In genomic region chr11:132728026-132728425, GRCh38 we compare ENCODE assay signal across 14 cellular contexts.
"Had no signal": no experiment of that assay in that cellular context is flagged by ENCODE, and none has a peak within 500 bp of the region (broad histone marks: within the 10 kb centered on the region; RNA-seq: fewer than 3 reads in every experiment).

No MANE protein-coding gene starts in this region.

- DNase-seq: effector CD4-positive, alpha-beta T cell; endodermal cell; erythroblast; heart left ventricle; hippocampal formation; left colon; naive thymus-derived CD4-positive, alpha-beta T cell; nephron progenitor cell; right lobe of liver; spleen; stimulated activated CD4-positive, alpha-beta T cell treated with anti-CD3 and anti-CD28 coated beads, Interleukin-15, amount 100 ng/mL, for 24 hours; stimulated activated CD4-positive, alpha-beta T cell treated with anti-CD3 and anti-CD28 coated beads, Interleukin-1b, Interleukin-23, amount 100 ng/mL, for 48 hours; stimulated activated CD4-positive, alpha-beta T cell treated with anti-CD3 and anti-CD28 coated beads, Interleukin-4, amount 100 ng/mL, for 24 hours; tibial artery had no signal
